39 cellular contexts compared by ENCODE assay signal in the genomic region with DNA sequence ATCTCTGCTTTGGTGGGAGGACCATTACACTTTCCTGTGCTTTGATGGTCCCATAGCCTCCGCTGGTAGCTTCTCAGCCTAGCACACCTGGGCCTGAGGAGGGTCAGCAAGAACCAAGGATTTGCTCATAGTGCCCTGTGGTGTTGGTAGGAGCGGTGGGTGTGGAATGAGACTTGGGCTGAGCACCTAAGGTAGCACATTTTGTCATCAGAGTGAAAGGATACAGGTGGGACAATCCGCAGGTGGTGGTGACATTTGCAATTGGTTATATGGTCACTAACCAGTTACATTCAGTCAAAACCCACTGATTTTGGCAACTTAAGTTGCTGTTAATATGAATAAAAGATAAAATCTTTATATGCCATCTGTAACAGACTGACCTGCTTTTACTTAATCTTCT. TPM values are rescaled to one million over a fixed set of nuclear protein-coding genes. Genes with fewer than 3 reads are reported as not detected.
"Had no signal": no experiment of that assay in that cellular context is flagged by ENCODE, and none has a peak within 500 bp of the region (broad histone marks: within the 10 kb centered on the region; RNA-seq: fewer than 3 reads in every experiment).

No MANE protein-coding gene starts in this region.

- H3K27me3 ChIP-seq: adrenal gland, body of pancreas, brain microvascular endothelial cell, breast epithelium had no signal

- H3K36me3 ChIP-seq: adrenal gland, brain microvascular endothelial cell, breast epithelium, WERI-Rb-1 had no signal

- FAIRE-seq: astrocyte, colon, TTC549 had no signal

- ATAC-seq: activated CD4-positive, CD25-positive, alpha-beta regulatory T cell treated with anti-CD3 and anti-CD28 coated beads, Interleukin-2, amount 50 U/mL, for 24 hours; activated CD8-positive, alpha-beta T cell treated with anti-CD3 and anti-CD28 coated beads for 36 hours; activated naive CD4-positive, alpha-beta T cell treated with anti-CD3 and anti-CD28 coated beads, Interleukin-2, amount 50 U/mL, for 72 hours; activated T-cell treated with anti-CD3 and anti-CD28 coated beads, Interleukin-2, amount 50 U/mL, for 4 hours; activated T-cell treated with anti-CD3 and anti-CD28 coated beads, Interleukin-2, amount 50 U/mL, for 72 hours; activated T-helper 17 cell treated with anti-CD3 and anti-CD28 coated beads, Interleukin-2, amount 50 U/mL, for 72 hours; body of pancreas; WTC11 had no signal

- H3K4me1 ChIP-seq: adrenal gland, body of pancreas, breast epithelium had no signal

- H3K9me3 ChIP-seq: adrenal gland, body of pancreas, breast epithelium had no signal

- H3K4me3 ChIP-seq: adrenal gland, body of pancreas, breast epithelium had no signal

- DNase-seq: activated CD4-positive, alpha-beta memory T cell treated with anti-CD3 and anti-CD28 coated beads for 36 hours; activated CD4-positive, alpha-beta T cell treated with anti-CD3 and anti-CD28 coated beads for 4 hours; activated CD4-positive, alpha-beta T cell treated with anti-CD3 and anti-CD28 coated beads, Interleukin-2, amount 10 ng/mL, durations not matched to agents 24 days and 14 days; activated CD4-positive, alpha-beta T cell treated with anti-CD3 and anti-CD28 coated beads, Interleukin-2, amount 50 U/mL, for 1 hour; activated CD4-positive, alpha-beta T cell treated with anti-CD3 and anti-CD28 coated beads, Interleukin-2, amount 50 U/mL, for 4 hours; activated CD4-positive, CD25-positive, alpha-beta regulatory T cell; activated CD8-positive, alpha-beta memory T cell treated with anti-CD3 and anti-CD28 coated beads, Interleukin-2, amount 50 U/mL, for 4 hours; activated CD8-positive, alpha-beta T cell treated with anti-CD3 and anti-CD28 coated beads for 36 hours; activated effector memory CD4-positive, alpha-beta T cell treated with anti-CD3 and anti-CD28 coated beads, Interleukin-2, amount 50 U/mL, for 16 hours; activated gamma-delta T cell treated with Interleukin-2 at 50 U/mL for 16 hours; activated naive CD4-positive, alpha-beta T cell; activated naive CD4-positive, alpha-beta T cell treated with anti-CD3 and anti-CD28 coated beads for 36 hours; activated naive CD4-positive, alpha-beta T cell treated with anti-CD3 and anti-CD28 coated beads, Interleukin-2, amount 50 U/mL, for 16 hours; activated naive CD8-positive, alpha-beta T cell treated with anti-CD3 and anti-CD28 coated beads for 36 hours; activated T-cell treated with anti-CD3 and anti-CD28 coated beads for 4 hours; activated T-cell treated with anti-CD3 and anti-CD28 coated beads, Interleukin-2, amount 50 U/mL, for 1 hour; activated T-cell treated with anti-CD3 and anti-CD28 coated beads, Interleukin-2, amount 50 U/mL, for 4 hours; activated T-cell treated with anti-CD3 and anti-CD28 coated beads, Interleukin-2, amount 50 U/mL, for 72 hours; adrenal gland; amniotic stem cell; aorta; body of pancreas; brain microvascular endothelial cell; central memory CD4-positive, alpha-beta T cell; T-helper 2 cell; T-helper 9 cell; WERI-Rb-1 had no signal

- H3K27ac ChIP-seq: adrenal gland, body of pancreas, brain microvascular endothelial cell, breast epithelium, WERI-Rb-1 had no signal

RNA-seq across cellular contexts. Expression of a gene that starts 46.7 kb away (rescaled TPM):
- total RNA-seq: activated CD4-positive, alpha-beta memory T cell treated with anti-CD3 and anti-CD28 coated beads for 36 hours; activated CD4-positive, alpha-beta T cell treated with anti-CD3 and anti-CD28 coated beads, Interleukin-2, amount 10 ng/mL, durations not matched to agents 24 days and 14 days; activated CD8-positive, alpha-beta memory T cell treated with anti-CD3 and anti-CD28 coated beads for 36 hours; activated CD8-positive, alpha-beta T cell treated with anti-CD3 and anti-CD28 coated beads for 36 hours; activated naive CD4-positive, alpha-beta T cell treated with anti-CD3 and anti-CD28 coated beads for 36 hours; activated naive CD4-positive, alpha-beta T cell treated with anti-CD3 and anti-CD28 coated beads, Interleukin-2, amount 50 U/mL, for 72 hours; activated naive CD8-positive, alpha-beta T cell treated with anti-CD3 and anti-CD28 coated beads for 36 hours; activated T-cell treated with anti-CD3 and anti-CD28 coated beads, Interleukin-2, amount 50 U/mL, for 4 hours; activated T-cell treated with anti-CD3 and anti-CD28 coated beads, Interleukin-2, amount 50 U/mL, for 72 hours; activated T-helper 1 cell treated with anti-CD3 and anti-CD28 coated beads, Interleukin-12 subunit alpha, Interleukin-12 subunit beta, Interleukin-2, Interleukin-4 antibody, amounts not matched to agents 30 ng/mL and 10 ng/mL and 1 ng/mL, durations not matched to agents 14 hours and 24 hours and 36 hours; activated T-helper 17 cell treated with anti-CD3 and anti-CD28 coated beads, Interleukin-2, amount 50 U/mL, for 72 hours; adrenal gland; aorta; astrocyte; body of pancreas; WTC11 had no signal
- polyA plus RNA-seq: adrenal gland, aorta had no signal

RNA-seq across cellular contexts. Expression of a gene that starts 47.1 kb away (rescaled TPM):
- total RNA-seq: activated CD4-positive, alpha-beta T cell treated with anti-CD3 and anti-CD28 coated beads, Interleukin-2, amount 10 ng/mL, durations not matched to agents 24 days and 14 days; activated CD8-positive, alpha-beta T cell treated with anti-CD3 and anti-CD28 coated beads for 36 hours; activated naive CD4-positive, alpha-beta T cell treated with anti-CD3 and anti-CD28 coated beads for 36 hours; activated naive CD8-positive, alpha-beta T cell treated with anti-CD3 and anti-CD28 coated beads for 36 hours; aorta; cardiac septum; cerebellum had no signal
